30 cellular contexts compared by ENCODE assay signal in the genomic region with DNA sequence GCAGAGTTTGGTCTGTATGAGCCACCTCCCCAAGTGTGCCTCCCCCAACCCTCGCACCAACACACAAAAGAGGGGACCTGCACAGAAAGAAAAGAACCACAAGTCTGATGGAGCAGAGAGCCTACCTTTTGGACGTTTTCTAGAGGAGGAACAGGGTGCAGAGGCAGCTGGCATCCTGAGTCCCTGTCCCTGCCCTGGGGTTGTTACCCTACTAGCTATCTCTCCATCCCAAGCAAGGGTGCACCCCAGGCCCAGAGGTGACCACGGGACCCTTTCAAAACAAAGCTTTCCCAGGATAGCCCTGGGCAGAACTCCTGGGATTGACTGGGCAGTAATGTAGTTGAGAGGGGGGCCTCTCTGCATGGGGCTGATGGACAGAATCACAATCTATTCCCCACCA. TPM values are rescaled to one million over a fixed set of nuclear protein-coding genes. Genes with fewer than 3 reads are reported as not detected.
A peak's percentile ranks its signal among the peaks of the same experiment; 100 is the strongest.
DNase-seq lines count a peak whose midpoint lies in the region; ATAC-seq and TF ChIP-seq lines count a peak whose summit lies in the region.
"Had no signal": no experiment of that assay in that cellular context is flagged by ENCODE, and none has a peak within 500 bp of the region (broad histone marks: within the 10 kb centered on the region; RNA-seq: fewer than 3 reads in every experiment).

No MANE protein-coding gene starts in this region.

- no peak for TF ChIP-seq EP300 in esophagus muscularis mucosa (IDR thresholded peaks at IDR 0.05)

- no peaks in the 10 kb centered on the region for H3K27me3 ChIP-seq in BLaER1 treated with 17β-estradiol and CSF1 and Interleukin-3, amounts not matched to agents 10 nM and 100 nM
- H3K27me3 ChIP-seq in RWPE2 (ENCODE audit: insufficient read depth, poor library complexity, severe bottlenecking) = peaks cover 30% of the 10 kb centered on the region
- peaks cover 0 to 12% (median 5%) of the 10 kb centered on the region in 3 experiments for H3K27me3 ChIP-seq in neuronal stem cell (ENCODE audit: control insufficient read depth in 3 of 3, insufficient read depth in 3 of 3, low read depth in 1 of 3, low read length in 3 of 3)
- peaks cover 0 to 51% (median 9%) of the 10 kb centered on the region in 4 donors for H3K27me3 ChIP-seq in esophagus muscularis mucosa
- H3K27me3 ChIP-seq in trophoblast cell (ENCODE audit: insufficient read depth, low read length) = no peaks in the 10 kb centered on the region

- H2BK15ac ChIP-seq in neuronal stem cell (ENCODE audit: low read length) = peak overlapping the region; percentile 58

- no peak overlapping the region for H3K4me3 ChIP-seq in BLaER1 treated with 17β-estradiol and CSF1 and Interleukin-3, amounts not matched to agents 10 nM and 100 nM
- no peak overlapping the region for H3K4me3 ChIP-seq in RWPE2 (ENCODE audit: severe bottlenecking)
- H3K4me3 ChIP-seq in neuronal stem cell (ENCODE audit: low read length in 2 of 2) = no peak overlapping the region
- H3K4me3 ChIP-seq in esophagus muscularis mucosa = no peak overlapping the region
- H3K4me3 ChIP-seq in trophoblast cell (ENCODE audit: low read depth, low read length) = no peak overlapping the region
- H3K4me3 ChIP-seq: A549, GM23338 had no signal

- 0 out of 22 replicates have a peak, but pooled peaks cover 0 to 2% (median 0%) of the 10 kb centered on the region in 11 experiments for H3K9me3 ChIP-seq in BLaER1 treated with 17β-estradiol and CSF1 and Interleukin-3, amounts not matched to agents 10 nM and 100 nM (replicated peaks in 1 of 11)
- H3K9me3 ChIP-seq in RWPE2 (ENCODE audit: severe bottlenecking) (no peaks in the 10 kb centered on the region), neuronal stem cell (replicated peaks in 1 of 2; ENCODE audit: control insufficient read depth in 2 of 2, insufficient read depth in 1 of 2, low read depth in 1 of 2, low read length in 2 of 2) (peaks cover 0 to 3% of the 10 kb centered on the region in 2 donors), esophagus muscularis mucosa (no peaks in the 10 kb centered on the region), trophoblast cell (ENCODE audit: insufficient read depth, low read depth, low read length) (no peaks in the 10 kb centered on the region)
- H3K9me3 ChIP-seq: A549, Caco-2 had no signal

- TF ChIP-seq CTCF in RWPE2 (IDR thresholded peaks at IDR 0.05; ENCODE audit: poor library complexity, severe bottlenecking) = no peak
- TF ChIP-seq CTCF in esophagus muscularis mucosa (IDR thresholded peaks at IDR 0.05) = no peak

- TF ChIP-seq POLR2A in esophagus muscularis mucosa (IDR thresholded peaks at IDR 0.05; ENCODE audit: low read depth) = no peak

- no peak overlapping the region for H4K12ac ChIP-seq in trophoblast cell (ENCODE audit: low read depth, low read length)

- H2AFZ ChIP-seq in neuronal stem cell (ENCODE audit: low read length) (no peak overlapping the region), trophoblast cell (ENCODE audit: insufficient read depth, low read length, poor library complexity) (no peak overlapping the region)
- H2AFZ ChIP-seq: GM23338 had no signal

- ATAC-seq in activated T-cell treated with anti-CD3 and anti-CD28 coated beads, Interleukin-2, amount 50 U/mL, for 72 hours (replicated peaks in 1 of 2) = no peak
- no peak for ATAC-seq in activated T-cell treated with anti-CD3 and anti-CD28 coated beads, Interleukin-2, amount 50 U/mL, for 4 hours
- no peak for ATAC-seq in RWPE2 (ENCODE audit: low read depth)
- ATAC-seq: CD8-positive, alpha-beta T cell; GM23338; HepG2 had no signal

- H3K4me1 Mint-ChIP-seq in activated T-cell treated with anti-CD3 and anti-CD28 coated beads, Interleukin-2, amount 50 U/mL, for 72 hours (ENCODE audit: low read depth) = peaks cover 42% of the 10 kb centered on the region
- H3K4me1 Mint-ChIP-seq in activated T-cell treated with anti-CD3 and anti-CD28 coated beads, Interleukin-2, amount 50 U/mL, for 4 hours (ENCODE audit: low read depth) = peaks cover 24% of the 10 kb centered on the region

- H3K4me3 Mint-ChIP-seq in activated T-cell treated with anti-CD3 and anti-CD28 coated beads, Interleukin-2, amount 50 U/mL, for 72 hours = peak overlapping the region; percentile 82 to 84
- no peak overlapping the region for H3K4me3 Mint-ChIP-seq in activated T-cell treated with anti-CD3 and anti-CD28 coated beads, Interleukin-2, amount 50 U/mL, for 4 hours
- H3K4me3 Mint-ChIP-seq: CD8-positive, alpha-beta T cell; GM23338; H9 had no signal

- no peaks in the 10 kb centered on the region for H3K79me1 ChIP-seq in neuronal stem cell (ENCODE audit: low read depth, low read length)
- H3K79me1 ChIP-seq in trophoblast cell (ENCODE audit: low read length) = no peaks in the 10 kb centered on the region

- H3K27me3 Mint-ChIP-seq in activated T-cell treated with anti-CD3 and anti-CD28 coated beads, Interleukin-2, amount 50 U/mL, for 72 hours (ENCODE audit: low read depth) = peaks cover 41% of the 10 kb centered on the region
- H3K27me3 Mint-ChIP-seq in activated T-cell treated with anti-CD3 and anti-CD28 coated beads, Interleukin-2, amount 50 U/mL, for 4 hours (ENCODE audit: low read depth) = peaks cover 28% of the 10 kb centered on the region

- no peaks in the 10 kb centered on the region for H4K20me1 ChIP-seq in BLaER1 treated with 17β-estradiol and CSF1 and Interleukin-3, amounts not matched to agents 10 nM and 100 nM

- H4K8ac ChIP-seq in neuronal stem cell (ENCODE audit: low read depth, low read length) (no peak overlapping the region), trophoblast cell (ENCODE audit: low read depth, low read length) (no peak overlapping the region)

- peak overlapping the region in 10 of 11 experiments; percentile 60 to 85 (median 72); a peak in 17 of 22 replicates for H3K4me2 ChIP-seq in BLaER1 treated with 17β-estradiol and CSF1 and Interleukin-3, amounts not matched to agents 10 nM and 100 nM
- H3K4me2 ChIP-seq in neuronal stem cell (ENCODE audit: insufficient read depth, low read length, poor library complexity, severe bottlenecking) (no peak overlapping the region), trophoblast cell (ENCODE audit: low read length) (no peak overlapping the region)
- H3K4me2 ChIP-seq: A549, GM23338 had no signal

- H3K27ac Mint-ChIP-seq in activated T-cell treated with anti-CD3 and anti-CD28 coated beads, Interleukin-2, amount 50 U/mL, for 72 hours = peak overlapping the region; percentile 88
- H3K27ac Mint-ChIP-seq: CD8-positive, alpha-beta T cell; GM23338 had no signal

- H3K4ac ChIP-seq in neuronal stem cell (ENCODE audit: low read length) (no peak overlapping the region), trophoblast cell (ENCODE audit: low read depth, low read length) (no peak overlapping the region)

- H2BK120ac ChIP-seq in neuronal stem cell (ENCODE audit: low read depth, low read length) (no peak overlapping the region), trophoblast cell (ENCODE audit: insufficient read depth, low read length, poor library complexity) (no peak overlapping the region)

- no CpG with 5 or more reads among the region's 3 CpGs for WGBS in neuronal stem cell (ENCODE audit: extremely low coverage in 2 of 2, insufficient read length in 2 of 2, insufficient replicate concordance in 1 of 2), 2 donors
- WGBS in esophagus muscularis mucosa = 73% methylated on average over 3 of the region's 3 CpGs
- no CpG with 5 or more reads among the region's 3 CpGs for WGBS in trophoblast cell (ENCODE audit: extremely low coverage, insufficient coverage, insufficient read length)

- H3K9ac ChIP-seq in BLaER1 treated with 17β-estradiol and CSF1 and Interleukin-3, amounts not matched to agents 10 nM and 100 nM = no peak overlapping the region
- no peak overlapping the region for H3K9ac ChIP-seq in neuronal stem cell (ENCODE audit: low read depth, low read length, poor library complexity)
- no peak overlapping the region for H3K9ac ChIP-seq in trophoblast cell (ENCODE audit: low read length)

- H3K79me2 ChIP-seq in trophoblast cell (ENCODE audit: control insufficient read depth, insufficient read depth, low read length, poor library complexity) = no peaks in the 10 kb centered on the region

- H2AK5ac ChIP-seq in neuronal stem cell (ENCODE audit: low read depth, low read length) (no peak overlapping the region), trophoblast cell (ENCODE audit: low read length) (no peak overlapping the region)

- no peak overlapping the region for H3K23ac ChIP-seq in neuronal stem cell (ENCODE audit: low read depth, low read length, poor library complexity)
- H3K23ac ChIP-seq in trophoblast cell (ENCODE audit: low read length) = no peak overlapping the region

- H3K27ac ChIP-seq in BLaER1 treated with 17β-estradiol and CSF1 and Interleukin-3, amounts not matched to agents 10 nM and 100 nM = no peak overlapping the region
- H3K27ac ChIP-seq in RWPE2 (ENCODE audit: poor library complexity, severe bottlenecking) (no peak overlapping the region), neuronal stem cell (replicated peaks; ENCODE audit: low read length) (no peak overlapping the region), esophagus muscularis mucosa (replicated peaks in 1 of 4) (no peak overlapping the region), trophoblast cell (ENCODE audit: low read depth, low read length) (no peak overlapping the region)
- H3K27ac ChIP-seq: A549, C4-2B had no signal

- no peak overlapping the region for H3K14ac ChIP-seq in neuronal stem cell (ENCODE audit: low read length)
- H3K14ac ChIP-seq in trophoblast cell (ENCODE audit: low read length) = no peak overlapping the region

- peaks cover 26 to 74% (median 59%) of the 10 kb centered on the region in 10 experiments for H3K4me1 ChIP-seq in BLaER1 treated with 17β-estradiol and CSF1 and Interleukin-3, amounts not matched to agents 10 nM and 100 nM
- H3K4me1 ChIP-seq in RWPE2 (ENCODE audit: insufficient read depth, poor library complexity, severe bottlenecking) (peaks cover 2% of the 10 kb centered on the region), neuronal stem cell (ENCODE audit: control insufficient read depth in 2 of 2, insufficient read depth in 1 of 2, low read depth in 1 of 2, low read length in 2 of 2) (no peaks in the 10 kb centered on the region), esophagus muscularis mucosa (peaks cover 0 to 14% (median 4%) of the 10 kb centered on the region in 4 donors), trophoblast cell (ENCODE audit: control insufficient read depth in 1 of 2, insufficient read depth in 2 of 2, low read length in 2 of 2) (peaks cover 2% of the 10 kb centered on the region in 2 experiments)
- H3K4me1 ChIP-seq: A549, Caco-2 had no signal

- no peaks in the 10 kb centered on the region for H3K9me3 Mint-ChIP-seq in activated T-cell treated with anti-CD3 and anti-CD28 coated beads, Interleukin-2, amount 50 U/mL, for 72 hours
- H3K9me3 Mint-ChIP-seq in activated T-cell treated with anti-CD3 and anti-CD28 coated beads, Interleukin-2, amount 50 U/mL, for 4 hours = no peaks in the 10 kb centered on the region
- H3K9me3 Mint-ChIP-seq: CD8-positive, alpha-beta T cell; GM23338; H9 had no signal

- no peaks in the 10 kb centered on the region for H3K36me3 Mint-ChIP-seq in activated T-cell treated with anti-CD3 and anti-CD28 coated beads, Interleukin-2, amount 50 U/mL, for 72 hours (ENCODE audit: insufficient read depth in 2 of 2)
- no peaks in the 10 kb centered on the region for H3K36me3 Mint-ChIP-seq in activated T-cell treated with anti-CD3 and anti-CD28 coated beads, Interleukin-2, amount 50 U/mL, for 4 hours (ENCODE audit: insufficient read depth)
- H3K36me3 Mint-ChIP-seq: CD8-positive, alpha-beta T cell had no signal

- H3K18ac ChIP-seq in neuronal stem cell (ENCODE audit: low read length) (no peak overlapping the region), trophoblast cell (ENCODE audit: low read length) (no peak overlapping the region)

- intact Hi-C loops in esophagus muscularis mucosa (cut with DNase I) = loop anchor here (2.0 kb wide), 2 partner anchors 57 to 453 kb away; no protein-coding TSS in a partner anchor

- H4K91ac ChIP-seq in neuronal stem cell (ENCODE audit: low read depth, low read length, poor library complexity) (no peak overlapping the region), trophoblast cell (ENCODE audit: low read depth, low read length) (no peak overlapping the region)

- H2BK5ac ChIP-seq in neuronal stem cell (ENCODE audit: low read length) (no peak overlapping the region), trophoblast cell (ENCODE audit: low read depth, low read length, poor library complexity) (no peak overlapping the region)

- no peak for DNase-seq in activated T-cell treated with anti-CD3 and anti-CD28 coated beads, Interleukin-2, amount 50 U/mL, for 72 hours
- DNase-seq in activated T-cell treated with anti-CD3 and anti-CD28 coated beads, Interleukin-2, amount 50 U/mL, for 4 hours = no peak
- DNase-seq in RWPE2 (ENCODE audit: low spot score) = peak; percentile 76
- no peak for DNase-seq in neuronal stem cell (ENCODE audit: low spot score)
- no peak for DNase-seq in esophagus muscularis mucosa (ENCODE audit: extremely low spot score)
- DNase-seq in trophoblast cell = no peak
- DNase-seq: AML-193; Caco-2; CD8-positive, alpha-beta T cell; DMS79; GF-D8; H9; Karpas-422; NCI-H1092 treated with DMSO at 0.1 percent for 48 hours; NCI-H1436; NCI-H187; NCI-H2081 treated with DMSO at 0.1 percent for 48 hours; NCI-H2171; NCI-H226; NCI-H510A; NCI-H69; RPMI8226; SHP77 treated with DMSO at 0.1 percent for 48 hours had no signal

- H2BK12ac ChIP-seq in neuronal stem cell (ENCODE audit: low read length) (peak overlapping the region; percentile 46), trophoblast cell (ENCODE audit: low read length) (no peak overlapping the region)

- H3K36me3 ChIP-seq in BLaER1 treated with 17β-estradiol and CSF1 and Interleukin-3, amounts not matched to agents 10 nM and 100 nM = no peaks in the 10 kb centered on the region
- no peaks in the 10 kb centered on the region for H3K36me3 ChIP-seq in RWPE2 (ENCODE audit: low read depth)
- H3K36me3 ChIP-seq in neuronal stem cell (replicated peaks in 1 of 2; ENCODE audit: control insufficient read depth in 2 of 2, insufficient read depth in 2 of 2, low read length in 2 of 2) = no peaks in the 10 kb centered on the region
- no peaks in the 10 kb centered on the region for H3K36me3 ChIP-seq in esophagus muscularis mucosa
- H3K36me3 ChIP-seq in trophoblast cell (ENCODE audit: control insufficient read depth in 1 of 2, insufficient read depth in 2 of 2, low read length in 2 of 2) = no peaks in the 10 kb centered on the region

RNA-seq across cellular contexts. Expression of a gene that starts 9.7 kb away (rescaled TPM):
- total RNA-seq in activated T-cell treated with anti-CD3 and anti-CD28 coated beads, Interleukin-2, amount 50 U/mL, for 72 hours = 1 to 10 TPM; 3.5 to 5.1 TPM
- total RNA-seq in activated T-cell treated with anti-CD3 and anti-CD28 coated beads, Interleukin-2, amount 50 U/mL, for 4 hours = under 1 TPM in 2 of 3 donors, not detected in 1; 0.11 to 0.13 TPM
- polyA plus RNA-seq in neuronal stem cell (2013, experiment 1 of 2) = 0.11 TPM
- polyA plus RNA-seq in neuronal stem cell (2013, experiment 2 of 2) = 0.18 TPM
- total RNA-seq in esophagus muscularis mucosa = under 1 TPM in 2 of 4 donors, not detected in 2; 0.17 to 0.33 TPM
- 0.10 and 0.12 TPM in 2 replicates for polyA plus RNA-seq in trophoblast cell (2013)
- total RNA-seq: Caco-2; CD8-positive, alpha-beta T cell; HepG2; HT1080; M059J had no signal
- polyA plus RNA-seq: HepG2 had no signal

RNA-seq across cellular contexts. Expression of a gene that starts 11.2 kb away (rescaled TPM):
- total RNA-seq in activated T-cell treated with anti-CD3 and anti-CD28 coated beads, Interleukin-2, amount 50 U/mL, for 72 hours = not detected
- total RNA-seq in activated T-cell treated with anti-CD3 and anti-CD28 coated beads, Interleukin-2, amount 50 U/mL, for 4 hours = under 1 TPM in 2 of 3 donors, not detected in 1; 0.13 to 0.19 TPM
- polyA plus RNA-seq in neuronal stem cell (2013, experiment 1 of 2) = not detected
- 0.04 TPM for polyA plus RNA-seq in neuronal stem cell (2013, experiment 2 of 2)
- not detected for total RNA-seq in esophagus muscularis mucosa
- not detected in 2 replicates for polyA plus RNA-seq in trophoblast cell (2013)
- total RNA-seq: Caco-2; CD8-positive, alpha-beta T cell; HepG2; HT1080; M059J had no signal
- polyA plus RNA-seq: A549, HepG2 had no signal

RNA-seq across cellular contexts. Expression of a gene that starts 30.4 kb away (rescaled TPM):
- 10 to 100 TPM; 37.7 to 51.1 TPM for total RNA-seq in activated T-cell treated with anti-CD3 and anti-CD28 coated beads, Interleukin-2, amount 50 U/mL, for 72 hours
- total RNA-seq in activated T-cell treated with anti-CD3 and anti-CD28 coated beads, Interleukin-2, amount 50 U/mL, for 4 hours = 100 to 1,000 TPM in 2 of 3 donors, 10 to 100 TPM in 1; 94.0 to 138 (median 102) TPM
- 13.8 TPM for polyA plus RNA-seq in neuronal stem cell (2013, experiment 1 of 2)
- polyA plus RNA-seq in neuronal stem cell (2013, experiment 2 of 2) = 15.1 TPM
- total RNA-seq in esophagus muscularis mucosa = 100 to 1,000 TPM in 1 of 4 donors, 10 to 100 TPM in 3; 61.9 to 177 (median 72.2) TPM
- 89.9 and 90.3 TPM in 2 replicates for polyA plus RNA-seq in trophoblast cell (2013)

RNA-seq across cellular contexts. Expression of a gene that starts 45.1 kb away (rescaled TPM):
- 10 to 100 TPM; 35.4 to 38.8 TPM for total RNA-seq in activated T-cell treated with anti-CD3 and anti-CD28 coated beads, Interleukin-2, amount 50 U/mL, for 72 hours
- 10 to 100 TPM; 36.4 to 37.4 (median 36.6) TPM for total RNA-seq in activated T-cell treated with anti-CD3 and anti-CD28 coated beads, Interleukin-2, amount 50 U/mL, for 4 hours
- 16.8 TPM for polyA plus RNA-seq in neuronal stem cell (2013, experiment 1 of 2)
- 16.4 TPM for polyA plus RNA-seq in neuronal stem cell (2013, experiment 2 of 2)
- total RNA-seq in esophagus muscularis mucosa = 10 to 100 TPM; 28.2 to 48.4 (median 42.5) TPM
- polyA plus RNA-seq in trophoblast cell (2013) = 14.7 and 15.0 TPM in 2 replicates

Comparison
In these comparisons a context has a peak if more than half of its experiments do, and no peak if none do; other contexts are left out.
1. H3K4me2 ChIP-seq: peak in BLaER1 treated with 17β-estradiol and CSF1 and Interleukin-3, amounts not matched to agents 10 nM and 100 nM (10 of 11); none in neuronal stem cell (single experiment) and trophoblast cell (single experiment).